17 cellular contexts compared by ENCODE assay signal in the genomic region with DNA sequence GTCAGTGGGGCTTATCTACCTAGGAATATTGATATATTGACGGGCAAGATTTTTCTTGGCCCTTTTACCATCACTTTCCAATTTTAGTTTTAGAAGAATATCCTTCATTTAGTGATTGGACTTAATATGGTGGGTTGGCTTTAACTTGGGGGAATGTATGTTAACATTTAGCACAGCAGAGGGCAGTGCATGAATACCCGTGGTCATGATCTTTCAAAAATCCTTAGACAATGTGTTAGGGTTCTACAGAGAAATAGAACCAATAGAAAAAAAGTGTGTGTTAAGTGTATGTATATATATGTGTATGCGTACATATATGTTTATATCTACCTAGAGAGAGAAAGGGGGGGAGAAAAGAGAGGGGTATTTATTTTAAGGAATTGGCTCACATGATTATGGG. TPM values are rescaled to one million over a fixed set of nuclear protein-coding genes. Genes with fewer than 3 reads are reported as not detected.
DNase-seq lines count a peak whose midpoint lies in the region; ATAC-seq and TF ChIP-seq lines count a peak whose summit lies in the region.
"Had no signal": no experiment of that assay in that cellular context is flagged by ENCODE, and none has a peak within 500 bp of the region (broad histone marks: within the 10 kb centered on the region; RNA-seq: fewer than 3 reads in every experiment).

No MANE protein-coding gene starts in this region.

- H3K36me3 ChIP-seq in Panc1 (ENCODE audit: control insufficient read depth, insufficient read depth, low read length) = no peaks in the 10 kb centered on the region

- H3K27ac ChIP-seq in 22Rv1 = no peak overlapping the region
- H3K27ac ChIP-seq in Panc1 (ENCODE audit: low read length) = no peak overlapping the region

- no peaks in the 10 kb centered on the region for H3K9me3 ChIP-seq in Panc1 (ENCODE audit: control insufficient read depth, insufficient read depth, low read depth, low read length)

- in situ Hi-C loops in GM13976 (cut with MboI; ENCODE audit: low sequenced_read_pairs, unreplicated experiment) = loop anchor here (5.0 to 10.0 kb wide), 3 partner anchors 59 to 669 kb away; no protein-coding TSS in a partner anchor
- in situ Hi-C loops in Panc1 (cut with HindIII; ENCODE audit: low pct_unique_long_range_greater_than_20kb, low sequenced_read_pairs) = no loop called here

- H3K4me1 ChIP-seq in Panc1 (ENCODE audit: control insufficient read depth, insufficient read depth, low read length) = no peaks in the 10 kb centered on the region

- DNase-seq in GM13976 (ENCODE audit: low spot score) (peak; percentile 16), Panc1 (ENCODE audit: low read depth, low spot score) (no peak), fibroblast of mammary gland (ENCODE audit: low read depth) (peak; percentile 9), CD1c-positive myeloid dendritic cell (ENCODE audit: extremely low spot score) (no peak), NCI-H2171 (lab: John Stamatoyannopoulos, UW) (no peak)
- DNase-seq: amniotic stem cell; DMS153; HCEC 1CT; NCI-H1694; nephron progenitor cell; stimulated activated naive CD4-positive, alpha-beta T cell treated with Interleukin-2 at 50 U/mL for 16 hours; T-helper 9 cell had no signal

- H3K4me3 ChIP-seq in Panc1 (ENCODE audit: low read depth in 2 of 2, low read length in 2 of 2) (no peak overlapping the region), fibroblast of mammary gland (ENCODE audit: control insufficient read depth, low read depth, low read length) (no peak overlapping the region)

- POLR2A ChIA-PET in Panc1 (lab: Charles Lee) = no interaction called here

- CTCF ChIA-PET in Panc1 (lab: Charles Lee) = no interaction called here

- no peaks in the 10 kb centered on the region; the same call in 1 of the 2 replicates for H3K27me3 ChIP-seq in Panc1 (ENCODE audit: control insufficient read depth, insufficient read depth, low read length)

- no TSS peak for BruUV-seq in Panc1 (replicated peaks; lab: Mats Ljungman, UMichigan)

- ATAC-seq in Panc1 (no peak), GM19328 (IDR thresholded peaks at IDR 0.05; ENCODE audit: unreplicated experiment) (no peak), GM18870 (IDR thresholded peaks at IDR 0.05; ENCODE audit: unreplicated experiment) (no peak)
- ATAC-seq: Right ventricle myocardium inferior had no signal

- TF ChIP-seq CTCF in 22Rv1 (IDR thresholded peaks at IDR 0.05) = peak; percentile 22; the same call in 1 of the 2 replicates
- TF ChIP-seq CTCF in GM13976 (IDR thresholded peaks at IDR 0.05; ENCODE audit: borderline replicate concordance, control extremely low read depth, extremely low read depth, insufficient read depth, missing control alignments) = no peak
- TF ChIP-seq CTCF in Panc1 (IDR thresholded peaks at IDR 0.05) = peak; percentile 30; the same call in 1 of the 2 replicates
- TF ChIP-seq CTCF in fibroblast of mammary gland (conservative IDR thresholded peaks at IDR 0.05; ENCODE audit: control insufficient read depth, insufficient read depth, low read depth, low read length) = peak; percentile 21

- intact Hi-C loops in Panc1 (cut with micrococcal nuclease; ENCODE audit: unreplicated experiment) = no loop called here

RNA-seq across cellular contexts. Expression of a gene that starts 36.9 kb away (rescaled TPM):
- total RNA-seq in Panc1 (2021; ENCODE audit: unreplicated experiment) = not detected
- not detected for polyA plus RNA-seq in Panc1 (2012; ENCODE audit: insufficient read length)
- polyA plus RNA-seq: AG04450 had no signal

Comparison
In these comparisons a context has a peak if more than half of its experiments do, and no peak if none do; other contexts are left out.
1. DNase-seq: peak in GM13976 (single experiment) and fibroblast of mammary gland (single experiment); none in Panc1 (single experiment), CD1c-positive myeloid dendritic cell (single experiment) and NCI-H2171 (single experiment).